ENCODE assay signal across 17 cellular contexts in genomic region chr7:77383333-77383740, GRCh38. TPM values are rescaled to one million over a fixed set of nuclear protein-coding genes. Genes with fewer than 3 reads are reported as not detected.
A peak's percentile ranks its signal among the peaks of the same experiment; 100 is the strongest.
DNase-seq lines count a peak whose midpoint lies in the region; ATAC-seq and TF ChIP-seq lines count a peak whose summit lies in the region.
"Had no signal": no experiment of that assay in that cellular context is flagged by ENCODE, and none has a peak within 500 bp of the region (broad histone marks: within the 10 kb centered on the region; RNA-seq: fewer than 3 reads in every experiment).

No MANE protein-coding gene starts in this region.

- CTCF ChIA-PET in PC-9 (lab: Charles Lee), result no interaction called here

- ATAC-seq in right lobe of liver (peak; percentile 73 to 88 (median 78)), HG02970 (IDR thresholded peaks at IDR 0.05; ENCODE audit: low FRiP score, unreplicated experiment) (no peak), omental fat pad (ENCODE audit: low FRiP score) (no peak)
- ATAC-seq: HCT116 had no signal

- H3K27ac ChIP-seq in right lobe of liver, result peak overlapping the region in 2 of 3 donors; percentile 55 to 63
- H3K27ac ChIP-seq in PC-9, result no peak overlapping the region
- H3K27ac ChIP-seq: Peyer's patch, skin epidermis, thyroid gland had no signal

- POLR2A ChIA-PET in PC-9 (lab: Charles Lee; ENCODE audit: unreplicated experiment), result no interaction called here

- no peaks in the 10 kb centered on the region for H3F3A ChIP-seq in PC-9 (ENCODE audit: insufficient read depth, low read depth)

- peak; percentile 7 for DNase-seq in Ammon's horn (ENCODE audit: low spot score)
- DNase-seq in HT1080 (ENCODE audit: low read depth), result peak; percentile 38
- peak; percentile 44 for DNase-seq in choroid plexus epithelial cell (ENCODE audit: low read depth)
- DNase-seq in right lobe of liver, result no peak
- no peak for DNase-seq in PC-9
- DNase-seq in GM10266 (ENCODE audit: extremely low spot score), result no peak
- no peak for DNase-seq in omental fat pad (ENCODE audit: low spot score)
- DNase-seq: activated CD4-positive, alpha-beta T cell treated with anti-CD3 and anti-CD28 coated beads, Interleukin-2, amount 10 ng/mL, durations not matched to agents 24 days and 14 days; endodermal cell; glutamatergic neuron; NCI-H1048; Peyer's patch; stimulated activated CD4-positive, alpha-beta T cell treated with anti-CD3 and anti-CD28 coated beads, Interleukin-4, amount 100 ng/mL, for 4 hours; thyroid gland had no signal

- H2AFZ ChIP-seq in PC-9, result no peak overlapping the region

- no peaks in the 10 kb centered on the region for H3K79me2 ChIP-seq in PC-9 (ENCODE audit: low read depth)

- no peaks in the 10 kb centered on the region for H3K9me2 ChIP-seq in PC-9 (ENCODE audit: insufficient read depth)

- H3K36me3 ChIP-seq in right lobe of liver (peaks cover 0 to 2% (median 0%) of the 10 kb centered on the region in 4 donors), PC-9 (ENCODE audit: low read depth) (no peaks in the 10 kb centered on the region; the same call in none of the 2 replicates)
- H3K36me3 ChIP-seq: thyroid gland had no signal

- TF ChIP-seq POLR2A in right lobe of liver (IDR thresholded peaks at IDR 0.05), result peak; percentile 18

- BruUV-seq in PC-9 (replicated peaks; lab: Mats Ljungman, UMichigan), result no TSS peak

- TF ChIP-seq CTCF in choroid plexus epithelial cell (conservative IDR thresholded peaks at IDR 0.05; ENCODE audit: low read depth, low read length) (no peak), right lobe of liver (IDR thresholded peaks at IDR 0.05) (no peak), PC-9 (conservative IDR thresholded peaks at IDR 0.05) (no peak), GM10266 (IDR thresholded peaks at IDR 0.05; ENCODE audit: control insufficient read depth, insufficient read depth, low read depth, missing control alignments) (no peak), omental fat pad (IDR thresholded peaks at IDR 0.05) (no peak)

- H3K4me2 ChIP-seq in PC-9, result no peak overlapping the region

- H3K27me3 ChIP-seq in right lobe of liver (no peaks in the 10 kb centered on the region), PC-9 (ENCODE audit: insufficient read depth, low read depth) (no peaks in the 10 kb centered on the region)
- H3K27me3 ChIP-seq: Peyer's patch, thyroid gland had no signal

- H3K4me3 ChIP-seq in choroid plexus epithelial cell (ENCODE audit: low read depth, low read length), result no peak overlapping the region
- no peak overlapping the region for H3K4me3 ChIP-seq in right lobe of liver
- no peak overlapping the region for H3K4me3 ChIP-seq in PC-9
- H3K4me3 ChIP-seq: Peyer's patch, skin epidermis, thyroid gland had no signal

- H3K4me1 ChIP-seq in right lobe of liver (peaks cover 0 to 23% (median 6%) of the 10 kb centered on the region in 4 donors), PC-9 (replicated peaks; ENCODE audit: insufficient read depth) (no peaks in the 10 kb centered on the region)
- H3K4me1 ChIP-seq: Peyer's patch had no signal

- intact Hi-C loops in right lobe of liver (cut with DNase I) (no loop called here), PC-9 (cut with micrococcal nuclease; ENCODE audit: unreplicated experiment) (no loop called here)

- no peaks in the 10 kb centered on the region for H3K9me3 ChIP-seq in right lobe of liver
- no peaks in the 10 kb centered on the region for H3K9me3 ChIP-seq in PC-9 (ENCODE audit: insufficient read depth, low read depth)
- H3K9me3 ChIP-seq: Peyer's patch, thyroid gland had no signal

- 22% methylated on average over 6 of the region's 6 CpGs for WGBS in right lobe of liver (ENCODE audit: insufficient coverage, low coverage, low lambda C conversion rate, missing lambda C conversion rate)

- H4K20me1 ChIP-seq in PC-9 (ENCODE audit: insufficient read depth), result no peaks in the 10 kb centered on the region

RNA-seq across cellular contexts. Expression of gene GSAP, which starts 32.8 kb away (rescaled TPM):
- 1.2 and 1.5 TPM in 2 replicates for total RNA-seq in HT1080 (2014; rRNA removed; shearing (Covaris generic))
- 1.8 TPM in 2 replicates for polyA plus RNA-seq in HT1080 (2015; cell fraction: cytosol; rRNA removed)
- polyA plus RNA-seq in HT1080 (2015; cell fraction: nucleus; rRNA removed), result 1.5 and 3.1 TPM in 2 replicates
- total RNA-seq in right lobe of liver, result 10 to 100 TPM; 14.1 to 34.6 (median 26.5) TPM
- total RNA-seq in PC-9 (2021), result 15.6 and 17.2 TPM in 2 replicates
- 10 to 100 TPM; 20.8 to 29.1 (median 24.4) TPM for total RNA-seq in omental fat pad

Comparison
In these comparisons a context has a peak if more than half of its experiments do, and no peak if none do; other contexts are left out.
1. DNase-seq: peak in Ammon's horn (single experiment), HT1080 (single experiment) and choroid plexus epithelial cell (single experiment); none in right lobe of liver (0 of 3), PC-9 (0 of 2), GM10266 (single experiment) and omental fat pad (single experiment).
2. ATAC-seq: peak in right lobe of liver (4 of 4); none in HG02970 (single experiment) and omental fat pad (single experiment).